Comparison of ENCODE assay signal across 26 cellular contexts in genomic region chr20:36366623-36367369, GRCh38.
"Had no signal": no experiment of that assay in that cellular context is flagged by ENCODE, and none has a peak within 500 bp of the region (broad histone marks: within the 10 kb centered on the region; RNA-seq: fewer than 3 reads in every experiment).

No MANE protein-coding gene starts in this region.

- H3K36me3 ChIP-seq: ascending aorta, breast epithelium, colonic mucosa, esophagus squamous epithelium, gastroesophageal sphincter had no signal

- FAIRE-seq: endometrium, endothelial cell of umbilical vein had no signal

- H3K4me3 ChIP-seq: ascending aorta, breast epithelium, colonic mucosa, esophagus squamous epithelium, gastroesophageal sphincter had no signal

- H3K27ac ChIP-seq: ascending aorta, breast epithelium, colonic mucosa, epithelial cell of prostate, esophagus squamous epithelium, gastroesophageal sphincter had no signal

- H3K4me1 ChIP-seq: ascending aorta, breast epithelium, colonic mucosa, esophagus squamous epithelium, gastroesophageal sphincter had no signal

- DNase-seq: activated CD4-positive, alpha-beta memory T cell treated with anti-CD3 and anti-CD28 coated beads, Interleukin-2, amount 10 ng/mL, durations not matched to agents 7 days and 5 days; activated CD4-positive, alpha-beta T cell treated with anti-CD3 and anti-CD28 coated beads for 36 hours; activated CD4-positive, alpha-beta T cell treated with anti-CD3 and anti-CD28 coated beads, Interleukin-2, amount 10 ng/mL, durations not matched to agents 7 days and 5 days; activated CD4-positive, alpha-beta T cell treated with anti-CD3 and anti-CD28 coated beads, Interleukin-2, amount 50 U/mL, for 4 hours; activated CD4-positive, CD25-positive, alpha-beta regulatory T cell; activated CD4-positive, CD25-positive, alpha-beta regulatory T cell treated with anti-CD3 and anti-CD28 coated beads, Interleukin-2, amount 50 U/mL, for 72 hours; activated CD8-positive, alpha-beta memory T cell treated with anti-CD3 and anti-CD28 coated beads, Interleukin-2, amount 50 U/mL, for 48 hours; activated gamma-delta T cell; activated naive CD4-positive, alpha-beta T cell; activated naive CD4-positive, alpha-beta T cell treated with anti-CD3 and anti-CD28 coated beads, Interleukin-2, amount 10 ng/mL, durations not matched to agents 7 days and 5 days; activated naive CD8-positive, alpha-beta T cell treated with anti-CD3 and anti-CD28 coated beads, Interleukin-2, amount 10 ng/mL, durations not matched to agents 7 days and 5 days; activated T-cell treated with anti-CD3 and anti-CD28 coated beads for 4 hours; activated T-cell treated with anti-CD3 and anti-CD28 coated beads, Interleukin-2, amount 50 U/mL, for 24 hours; activated T-cell treated with anti-CD3 and anti-CD28 coated beads, Interleukin-2, amount 50 U/mL, for 72 hours; colonic mucosa; effector CD8-positive, alpha-beta T cell; esophagus squamous epithelium; foreskin melanocyte; T-helper 2 cell had no signal

- H3K9me3 ChIP-seq: ascending aorta, breast epithelium, colonic mucosa, esophagus squamous epithelium, gastroesophageal sphincter had no signal

- H3K27me3 ChIP-seq: ascending aorta, breast epithelium, colonic mucosa had no signal

- ATAC-seq: activated CD4-positive, alpha-beta T cell treated with anti-CD3 and anti-CD28 coated beads for 36 hours; activated naive CD4-positive, alpha-beta T cell treated with anti-CD3 and anti-CD28 coated beads, Interleukin-2, amount 50 U/mL, for 72 hours; activated T-cell treated with anti-CD3 and anti-CD28 coated beads, Interleukin-2, amount 50 U/mL, for 72 hours; gastroesophageal sphincter had no signal
